15 cellular contexts compared by ENCODE assay signal in the genomic region with DNA sequence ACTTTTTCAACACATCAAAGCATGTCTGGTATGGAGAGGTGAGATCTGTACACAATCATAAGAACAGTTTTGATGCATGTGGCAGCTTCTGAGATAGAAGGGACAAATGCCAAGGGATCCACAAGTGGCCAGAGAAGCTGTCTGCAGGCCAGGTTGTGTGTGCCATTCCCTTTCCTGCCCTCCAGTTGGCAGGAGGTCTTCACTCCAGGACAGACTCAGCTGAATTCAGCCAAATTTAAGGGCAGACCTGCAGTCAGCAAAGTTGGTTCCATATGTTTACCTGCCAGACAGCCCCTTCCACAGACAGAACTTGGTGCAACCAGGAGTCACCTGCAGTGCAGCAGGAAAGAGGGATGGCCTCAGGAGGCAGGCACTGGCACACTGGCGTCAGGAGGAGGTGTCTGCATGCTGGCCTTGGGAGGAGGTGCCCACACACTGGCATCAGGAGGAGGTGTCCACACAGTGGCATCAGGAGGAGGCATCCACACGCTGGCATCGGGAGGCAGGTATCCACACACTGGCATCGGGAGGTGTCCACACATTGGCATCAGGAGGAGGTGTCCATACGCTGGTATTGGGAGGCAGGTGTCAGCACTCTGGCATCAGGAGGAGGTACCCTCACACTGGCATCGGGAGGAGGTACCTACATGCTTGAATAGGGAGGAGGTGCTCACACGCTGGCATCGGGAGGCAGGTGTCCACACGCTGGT.
DNase-seq lines count a peak whose midpoint lies in the region; ATAC-seq and TF ChIP-seq lines count a peak whose summit lies in the region.
"Had no signal": no experiment of that assay in that cellular context is flagged by ENCODE, and none has a peak within 500 bp of the region (broad histone marks: within the 10 kb centered on the region; RNA-seq: fewer than 3 reads in every experiment).

No MANE protein-coding gene starts in this region.

- no peak for ATAC-seq in Right ventricle myocardium superior (ENCODE audit: poor library complexity)

- BruUV-seq in mammary epithelial cell (replicated peaks; lab: Mats Ljungman, UMichigan): no TSS peak

- dilution Hi-C loops in mammary epithelial cell (cut with HindIII; ENCODE audit: low sequenced_read_pairs): no loop called here

- H3K9me3 Mint-ChIP-seq in activated naive CD4-positive, alpha-beta T cell treated with anti-CD3 and anti-CD28 coated beads, Interleukin-2, amount 50 U/mL, for 24 hours: no peaks in the 10 kb centered on the region
- no peaks in the 10 kb centered on the region for H3K9me3 Mint-ChIP-seq in activated CD4-positive, alpha-beta memory T cell treated with anti-CD3 and anti-CD28 coated beads for 36 hours
- H3K9me3 Mint-ChIP-seq in endodermal cell: no peaks in the 10 kb centered on the region
- H3K9me3 Mint-ChIP-seq: brain, nephron had no signal

- H3K9me3 ChIP-seq in endodermal cell (ENCODE audit: control insufficient read depth, low read length): no peaks in the 10 kb centered on the region
- no peaks in the 10 kb centered on the region for H3K9me3 ChIP-seq in mammary epithelial cell (replicated peaks; ENCODE audit: insufficient read depth, low read length)

- H3K4me1 ChIP-seq in endodermal cell (ENCODE audit: control insufficient read depth, insufficient read depth, low read length) (no peaks in the 10 kb centered on the region), mammary epithelial cell (ENCODE audit: insufficient read depth, low read length) (no peaks in the 10 kb centered on the region)

- intact Hi-C loops in activated CD4-positive, alpha-beta memory T cell treated with anti-CD3 and anti-CD28 coated beads for 36 hours (cut with micrococcal nuclease): no loop called here
- intact Hi-C loops in Right ventricle myocardium superior (cut with DNase I) (no loop called here), mammary epithelial cell (cut with micrococcal nuclease) (no loop called here)

- H3K9ac ChIP-seq in endodermal cell (ENCODE audit: extremely low read depth, low read length, poor library complexity, severe bottlenecking) (no peak overlapping the region), mammary epithelial cell (ENCODE audit: insufficient read depth, low read length) (no peak overlapping the region)

- H3K4me3 Mint-ChIP-seq in activated naive CD4-positive, alpha-beta T cell treated with anti-CD3 and anti-CD28 coated beads, Interleukin-2, amount 50 U/mL, for 24 hours: peak overlapping the region; percentile 30
- no peak overlapping the region for H3K4me3 Mint-ChIP-seq in activated CD4-positive, alpha-beta memory T cell treated with anti-CD3 and anti-CD28 coated beads for 36 hours
- no peak overlapping the region for H3K4me3 Mint-ChIP-seq in endodermal cell
- H3K4me3 Mint-ChIP-seq: brain, nephron had no signal

- no peak overlapping the region for H3K4me2 ChIP-seq in mammary epithelial cell (ENCODE audit: insufficient read depth, low read depth, low read length)

- H3K27me3 Mint-ChIP-seq in activated naive CD4-positive, alpha-beta T cell treated with anti-CD3 and anti-CD28 coated beads, Interleukin-2, amount 50 U/mL, for 24 hours: no peaks in the 10 kb centered on the region
- no peaks in the 10 kb centered on the region for H3K27me3 Mint-ChIP-seq in activated CD4-positive, alpha-beta memory T cell treated with anti-CD3 and anti-CD28 coated beads for 36 hours
- no peaks in the 10 kb centered on the region for H3K27me3 Mint-ChIP-seq in endodermal cell (ENCODE audit: insufficient read depth)

- no peaks in the 10 kb centered on the region for H3K79me2 ChIP-seq in mammary epithelial cell (ENCODE audit: insufficient read depth, low read length)

- POLR2A ChIA-PET in activated CD4-positive, alpha-beta memory T cell treated with anti-CD3 and anti-CD28 coated beads for 36 hours (lab: Charles Lee): interaction anchor here (0.9 to 2.7 kb wide), 10 partner anchors 15 to 137 kb away, joined by 3 to 19 read pairs (median 7); a partner anchor contains a TSS

- H3K4me3 ChIP-seq in endodermal cell (ENCODE audit: low read length) (no peak overlapping the region), mammary epithelial cell (replicated peaks in 1 of 3; ENCODE audit: insufficient read depth in 1 of 3, low read depth in 2 of 3, low read length in 3 of 3) (no peak overlapping the region)
- H3K4me3 ChIP-seq: lung had no signal

- peak overlapping the region; percentile 82 for H3K27ac Mint-ChIP-seq in activated naive CD4-positive, alpha-beta T cell treated with anti-CD3 and anti-CD28 coated beads, Interleukin-2, amount 50 U/mL, for 24 hours
- H3K27ac Mint-ChIP-seq in activated CD4-positive, alpha-beta memory T cell treated with anti-CD3 and anti-CD28 coated beads for 36 hours: peak overlapping the region; percentile 71
- no peak overlapping the region for H3K27ac Mint-ChIP-seq in endodermal cell
- H3K27ac Mint-ChIP-seq: brain, nephron had no signal

- WGBS in endodermal cell (ENCODE audit: insufficient coverage in 1 of 2, insufficient read length in 1 of 2), 2 experiments: 82 to 91% methylated on average over 4 to 9 of the region's 9 CpGs
- 79% methylated on average over 9 of the region's 9 CpGs for WGBS in mammary epithelial cell (ENCODE audit: low coverage, missing lambda C conversion rate)

- TF ChIP-seq CTCF in endodermal cell (conservative IDR thresholded peaks at IDR 0.05) (no peak), mammary epithelial cell (conservative IDR thresholded peaks at IDR 0.05 in 1 of 2, IDR thresholded peaks at IDR 0.05 in 1 of 2; ENCODE audit: extremely low read depth in 1 of 2, insufficient read depth in 1 of 2, low read depth in 1 of 2, low read length in 2 of 2) (no peak)

- H3K36me3 ChIP-seq in endodermal cell (ENCODE audit: control insufficient read depth, insufficient read depth, low read length): no peaks in the 10 kb centered on the region
- H3K36me3 ChIP-seq in mammary epithelial cell (ENCODE audit: insufficient read depth, low read length): no peaks in the 10 kb centered on the region

- no peaks in the 10 kb centered on the region for H3K36me3 Mint-ChIP-seq in activated naive CD4-positive, alpha-beta T cell treated with anti-CD3 and anti-CD28 coated beads, Interleukin-2, amount 50 U/mL, for 24 hours
- H3K36me3 Mint-ChIP-seq in activated CD4-positive, alpha-beta memory T cell treated with anti-CD3 and anti-CD28 coated beads for 36 hours: no peaks in the 10 kb centered on the region
- no peaks in the 10 kb centered on the region for H3K36me3 Mint-ChIP-seq in endodermal cell (ENCODE audit: low read depth)
- H3K36me3 Mint-ChIP-seq: brain had no signal

- CTCF ChIA-PET in activated CD4-positive, alpha-beta memory T cell treated with anti-CD3 and anti-CD28 coated beads for 36 hours (lab: Charles Lee): interaction anchor here (1.0 to 8.2 kb wide), 7 partner anchors 15 to 207 kb away, joined by 4 to 159 read pairs (median 9); a partner anchor contains a TSS
- CTCF ChIA-PET in mammary epithelial cell (lab: Charles Lee; ENCODE audit: low non-redundant PET): no interaction called here

- H3K27me3 ChIP-seq in endodermal cell (ENCODE audit: control insufficient read depth, insufficient read depth, low read length, poor library complexity, severe bottlenecking) (no peaks in the 10 kb centered on the region), mammary epithelial cell (ENCODE audit: insufficient read depth, low read length) (peaks cover 2% of the 10 kb centered on the region)

- in situ Hi-C loops in mammary epithelial cell (cut with MboI; ENCODE audit: low sequenced_read_pairs in 2 of 2): no loop called here

- H3K27ac ChIP-seq in endodermal cell (ENCODE audit: low read depth, low read length) (no peak overlapping the region), mammary epithelial cell (ENCODE audit: insufficient read depth, low read depth, low read length) (no peak overlapping the region)

- no peak overlapping the region for H2AFZ ChIP-seq in mammary epithelial cell (ENCODE audit: low read depth, low read length)

- H4K20me1 ChIP-seq in mammary epithelial cell (ENCODE audit: insufficient read depth, low read length): no peaks in the 10 kb centered on the region

- DNase-seq in activated naive CD4-positive, alpha-beta T cell treated with Interleukin-2 at 50 U/mL for 16 hours: no peak
- DNase-seq in activated CD4-positive, alpha-beta memory T cell treated with anti-CD3 and anti-CD28 coated beads for 36 hours: no peak
- DNase-seq in endodermal cell: peak; percentile 30
- no peak for DNase-seq in Right ventricle myocardium superior
- no peak for DNase-seq in T1000 (lab: John Stamatoyannopoulos, UW)
- no peak for DNase-seq in NCI-H446 (lab: John Stamatoyannopoulos, UW)
- no peak for DNase-seq in mammary epithelial cell
- DNase-seq: DMS 273 treated with DMSO at 0.1 percent for 48 hours; NCI-H1417 treated with DMSO at 0.1 percent for 48 hours; SHP77; stimulated activated CD4-positive, alpha-beta T cell treated with anti-CD3 and anti-CD28 coated beads, Interleukin-15, amount 100 ng/mL, for 24 hours had no signal

- H3K4me1 Mint-ChIP-seq in activated naive CD4-positive, alpha-beta T cell treated with anti-CD3 and anti-CD28 coated beads, Interleukin-2, amount 50 U/mL, for 24 hours: peaks cover 99% of the 10 kb centered on the region
- peaks cover 83% of the 10 kb centered on the region for H3K4me1 Mint-ChIP-seq in activated CD4-positive, alpha-beta memory T cell treated with anti-CD3 and anti-CD28 coated beads for 36 hours (ENCODE audit: low read depth)
- no peaks in the 10 kb centered on the region for H3K4me1 Mint-ChIP-seq in endodermal cell
- H3K4me1 Mint-ChIP-seq: brain, nephron had no signal
